1 cellular context compared by ENCODE assay signal in genomic region chr4:151760713-151761661, GRCh38.
A peak's percentile ranks its signal among the peaks of the same experiment; 100 is the strongest.
TF ChIP-seq lines count a peak whose summit lies in the region.

TSS of gene GATB (minus strand) at chr4:151761007. CDS start at chr4:151760982, 25 bp downstream.

TF ChIP-seq in SK-N-SH, 30 proteins besides CTCF, POLR2A, EP300 and RAD21 (continued from another document):
- peak; percentile 73 for TF ChIP-seq USF2 (IDR thresholded peaks at IDR 0.05; ENCODE audit: borderline replicate concordance, low read depth, low read length)
- no peak for TF ChIP-seq GATA2 (CRISPR knock-in tag; IDR thresholded peaks at IDR 0.05)
- no peak for TF ChIP-seq RFX5 (IDR thresholded peaks at IDR 0.05; ENCODE audit: low read length)
- peak; percentile 92; the same call in 1 of the 2 replicates for TF ChIP-seq SIN3A (IDR thresholded peaks at IDR 0.05; ENCODE audit: borderline replicate concordance, low read depth, low read length)
- TF ChIP-seq TAF1 (IDR thresholded peaks at IDR 0.05; ENCODE audit: borderline replicate concordance, low read depth, low read length) = peak; percentile 86
- TF ChIP-seq ZBTB33 (IDR thresholded peaks at IDR 0.05; ENCODE audit: borderline replicate concordance, low read depth) = no peak
- no peak for TF ChIP-seq NFIC (IDR thresholded peaks at IDR 0.05; ENCODE audit: borderline replicate concordance)
